Comparison of ENCODE assay signal across 1 cellular context in genomic region chr22:46251266-46251665, GRCh38.
TF ChIP-seq lines count a peak whose summit lies in the region.

No MANE protein-coding gene starts in this region.

TF ChIP-seq in GM12878, 131 proteins besides CTCF, POLR2A, EP300 and RAD21:
- TF ChIP-seq MLLT1 (IDR thresholded peaks at IDR 0.05) (peak; percentile 78; the same call in 1 of the 2 replicates), ZBTB40 (IDR thresholded peaks at IDR 0.05; ENCODE audit: borderline replicate concordance) (no peak)
